16 cellular contexts compared by ENCODE assay signal in the genomic region with DNA sequence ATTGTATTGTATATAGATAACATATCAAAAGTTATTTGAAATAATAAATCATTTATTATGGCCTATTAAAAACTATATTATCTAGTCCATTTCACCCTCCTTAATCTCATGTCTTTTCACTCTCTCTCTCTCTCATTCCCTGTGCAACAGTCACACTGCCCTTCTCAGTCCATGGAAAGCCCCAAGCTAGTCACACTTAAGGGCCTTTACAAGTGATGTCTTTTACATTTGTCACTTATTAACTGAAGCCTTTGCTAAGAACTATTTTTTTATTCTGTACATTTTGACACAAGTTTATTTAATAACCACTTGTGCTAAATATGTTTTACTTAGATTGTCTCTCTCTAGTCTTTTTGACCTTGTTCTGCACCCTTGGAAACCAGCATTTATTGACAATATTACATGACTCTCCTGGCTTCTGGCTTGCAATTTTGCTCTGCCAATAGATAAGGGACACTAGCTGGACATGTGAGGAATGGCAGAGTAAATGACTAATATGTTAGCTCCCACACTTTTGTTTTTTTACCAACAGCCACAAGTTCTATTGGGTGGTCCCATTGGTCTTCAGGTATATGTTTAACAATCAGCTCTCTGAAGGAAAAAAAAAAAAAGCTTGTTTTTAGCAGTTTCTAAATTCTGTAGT.
A peak's percentile ranks its signal among the peaks of the same experiment; 100 is the strongest.
DNase-seq lines count a peak whose midpoint lies in the region; ATAC-seq, FAIRE-seq and TF ChIP-seq lines count a peak whose summit lies in the region.
"Had no signal": no experiment of that assay in that cellular context is flagged by ENCODE, and none has a peak within 500 bp of the region (broad histone marks: within the 10 kb centered on the region; RNA-seq: fewer than 3 reads in every experiment).

No MANE protein-coding gene starts in this region.

- peak; percentile 80 for FAIRE-seq in RCC 7860 (lab: Jason Lieb, UNC)
- FAIRE-seq: G401.6, H1, HepG2 had no signal

- no peak for TF ChIP-seq CTCF in kidney epithelial cell (IDR thresholded peaks at IDR 0.05; ENCODE audit: insufficient read depth, low read length, poor library complexity, severe bottlenecking)

- H3K36me3 ChIP-seq in kidney epithelial cell (ENCODE audit: control insufficient read depth, insufficient read depth, low read length), result no peaks in the 10 kb centered on the region

- DNase-seq in RCC 7860 (ENCODE audit: low spot score) (peak; percentile 55), kidney epithelial cell (ENCODE audit: low read depth) (peak; percentile 23), NCI-H82 (lab: John Stamatoyannopoulos, UW) (no peak), DMS79 treated with DMSO at 0.1 percent for 48 hours (lab: John Stamatoyannopoulos, UW) (no peak)
- DNase-seq: AML-193; Caco-2; CD4-positive, alpha-beta T cell; DMS153; H9; Karpas-422; KBM-7 had no signal

- ATAC-seq in HG02759 (IDR thresholded peaks at IDR 0.05; ENCODE audit: unreplicated experiment) (peak; percentile 53), GM21786 (IDR thresholded peaks at IDR 0.05; ENCODE audit: unreplicated experiment) (no peak)
- ATAC-seq: HepG2 had no signal

- no peak overlapping the region for H3K4me3 ChIP-seq in kidney epithelial cell (ENCODE audit: low read depth, low read length)

- H3K27me3 ChIP-seq in kidney epithelial cell (ENCODE audit: control insufficient read depth, insufficient read depth, low read length), result no peaks in the 10 kb centered on the region

Comparison
In these comparisons a context has a peak if more than half of its experiments do, and no peak if none do; other contexts are left out.
1. DNase-seq: peak in RCC 7860 (single experiment) and kidney epithelial cell (single experiment); none in NCI-H82 (single experiment) and DMS79 treated with DMSO at 0.1 percent for 48 hours (single experiment).